In the genomic region with DNA sequence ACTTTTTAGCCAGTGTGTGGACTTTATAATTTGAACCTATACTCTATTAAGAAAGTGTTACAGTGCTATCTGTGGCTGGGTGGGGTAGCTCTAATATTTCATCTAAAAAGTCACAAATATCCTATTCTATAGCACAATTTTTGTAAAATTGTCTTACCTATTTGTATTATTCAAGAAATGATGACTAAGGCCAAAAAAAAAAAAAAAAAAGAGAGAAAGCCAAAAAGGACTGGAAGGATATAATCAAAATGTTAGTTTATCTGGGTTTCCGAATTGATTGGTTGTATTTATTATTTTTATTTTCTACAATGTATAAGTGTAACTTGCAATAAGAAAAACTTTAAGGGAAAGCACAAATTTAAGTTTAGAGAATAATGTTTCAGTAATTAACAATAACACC, we compare ENCODE assay signal across 1 cellular context.
TF ChIP-seq lines count a peak whose summit lies in the region.

No MANE protein-coding gene starts in this region.

TF ChIP-seq in IMR-90, 13 proteins besides CTCF, POLR2A, EP300 and RAD21:
- TF ChIP-seq MAFK (IDR thresholded peaks at IDR 0.05; ENCODE audit: low read depth, low read length) (peak; percentile 62), CEBPB (IDR thresholded peaks at IDR 0.05; ENCODE audit: low read depth, low read length) (no peak)
